In genomic region chr6:128521302-128521632, GRCh38 we compare ENCODE assay signal across 8 cellular contexts. TPM values are rescaled to one million over a fixed set of nuclear protein-coding genes. Genes with fewer than 3 reads are reported as not detected.
DNase-seq lines count a peak whose midpoint lies in the region; ATAC-seq, FAIRE-seq and TF ChIP-seq lines count a peak whose summit lies in the region.

No MANE protein-coding gene starts in this region.

- intact Hi-C loops in CD4-positive, alpha-beta T cell (cut with DNase I, micrococcal nuclease), result loop anchor here (2.0 to 10.0 kb wide), 5 partner anchors 664 to 1256 kb away; partner anchors contain the start of genes MTCL3 (in 1 of the 2) and RNF146 (in 1 of the 2)
- intact Hi-C loops in PC-3 (cut with micrococcal nuclease), result loop anchor here (1.0 to 2.0 kb wide), 4 partner anchors 48 to 204 kb away; no protein-coding TSS in a partner anchor
- intact Hi-C loops in endothelial cell of umbilical vein (cut with micrococcal nuclease), result loop anchor here (2.0 to 10.0 kb wide), 2 partner anchors 280 to 534 kb away; no protein-coding TSS in a partner anchor

- no peak for TF ChIP-seq POLR2A in endothelial cell of umbilical vein (IDR thresholded peaks at IDR 0.05; ENCODE audit: low read depth, low read length)

- BruUV-seq in PC-3 (replicated peaks; lab: Mats Ljungman, UMichigan), result no TSS peak
- no TSS peak for BruUV-seq in endothelial cell of umbilical vein (replicated peaks; lab: Mats Ljungman, UMichigan)

- H3K27ac ChIP-seq in CD4-positive, alpha-beta T cell (ENCODE audit: low read depth, low read length), result no peak overlapping the region
- H3K27ac ChIP-seq in PC-3 (ENCODE audit: low read length) (peak overlapping the region; percentile 96), endothelial cell of umbilical vein (ENCODE audit: insufficient read depth, low read depth, low read length) (peak overlapping the region; percentile 98), osteoblast (ENCODE audit: low read depth, low read length) (peak overlapping the region; percentile 93)

- no peaks in the 10 kb centered on the region for H3K36me3 ChIP-seq in PC-3 (ENCODE audit: low read depth, low read length)
- H3K36me3 ChIP-seq in endothelial cell of umbilical vein (ENCODE audit: control insufficient read depth in 2 of 2, extremely low read depth in 1 of 2, insufficient read depth in 2 of 2, low read length in 2 of 2), result no peaks in the 10 kb centered on the region
- H3K36me3 ChIP-seq in osteoblast (ENCODE audit: insufficient read depth, low read length), result no peaks in the 10 kb centered on the region

- H3K4me1 ChIP-seq in PC-3 (ENCODE audit: insufficient read depth, low read length) (peaks cover 30% of the 10 kb centered on the region), endothelial cell of umbilical vein (ENCODE audit: control insufficient read depth, extremely low read depth, insufficient read depth, low read length) (peaks cover 30% of the 10 kb centered on the region), osteoblast (ENCODE audit: insufficient read depth, low read length) (peaks cover 25% of the 10 kb centered on the region)

- peak overlapping the region; percentile 88 for H3K27ac Mint-ChIP-seq in CD4-positive, alpha-beta T cell

- peaks cover 60% of the 10 kb centered on the region for H3K27me3 ChIP-seq in CD4-positive, alpha-beta T cell (ENCODE audit: control insufficient read depth, insufficient read depth, low read length)
- H3K27me3 ChIP-seq in PC-3 (ENCODE audit: low read length) (no peaks in the 10 kb centered on the region), endothelial cell of umbilical vein (ENCODE audit: control insufficient read depth in 2 of 2, insufficient read depth in 2 of 2, low read length in 2 of 2) (no peaks in the 10 kb centered on the region), osteoblast (ENCODE audit: insufficient read depth, low read length) (no peaks in the 10 kb centered on the region)

- H3K9ac ChIP-seq in PC-3 (ENCODE audit: low read length) (peak overlapping the region; percentile 99), endothelial cell of umbilical vein (replicated peaks; ENCODE audit: extremely low read depth, insufficient read depth, low read length) (peak overlapping the region; percentile 99)

- peaks cover 20% of the 10 kb centered on the region for H3K36me3 Mint-ChIP-seq in CD4-positive, alpha-beta T cell (ENCODE audit: low read depth)

- TF ChIP-seq CTCF in CD4-positive, alpha-beta T cell (IDR thresholded peaks at IDR 0.05), result no peak
- TF ChIP-seq CTCF in PC-3 (conservative IDR thresholded peaks at IDR 0.05; ENCODE audit: low read depth, low read length) (no peak), endothelial cell of umbilical vein (IDR thresholded peaks at IDR 0.05; ENCODE audit: extremely low read depth in 1 of 2, insufficient read depth in 1 of 2, low read depth in 1 of 2, low read length in 2 of 2) (no peak), osteoblast (IDR thresholded peaks at IDR 0.05; ENCODE audit: extremely low read depth, low read depth, low read length) (no peak)

- no peak for FAIRE-seq in endothelial cell of umbilical vein (lab: Jason Lieb, UNC)

- H3F3A ChIP-seq in PC-3 (ENCODE audit: low read length, unreplicated experiment), result no peaks in the 10 kb centered on the region

- H3K4me3 ChIP-seq in PC-3 (ENCODE audit: low read length) (peak overlapping the region; percentile 94), endothelial cell of umbilical vein (replicated peaks in 1 of 3; ENCODE audit: insufficient read depth in 1 of 3, low read depth in 1 of 3, low read length in 3 of 3) (peak overlapping the region; percentile 77 to 99 (median 98)), osteoblast (ENCODE audit: insufficient read depth, low read length) (peak overlapping the region; percentile 92)

- no peaks in the 10 kb centered on the region for H3K9me1 ChIP-seq in endothelial cell of umbilical vein (replicated peaks; ENCODE audit: control insufficient read depth, extremely low read depth, insufficient read depth, low read length)

- CTCF ChIA-PET in CD4-positive, alpha-beta T cell (lab: Charles Lee), result interaction anchor here (0.6 kb wide), 1 partner anchor 14 kb away, joined by 4 read pairs; no protein-coding TSS in a partner anchor
- CTCF ChIA-PET in PC-3 (lab: Charles Lee) (interaction anchor here (0.8 kb wide), 1 partner anchor 210 kb away, joined by 3 read pairs; no protein-coding TSS in a partner anchor), endothelial cell of umbilical vein (lab: Charles Lee) (interaction anchor here (0.8 to 3.2 kb wide), 13 partner anchors 17 to 849 kb away, joined by 3 to 42 read pairs (median 4); no protein-coding TSS in a partner anchor)

- H3K4me1 Mint-ChIP-seq in CD4-positive, alpha-beta T cell (ENCODE audit: low read depth), result peaks cover 19% of the 10 kb centered on the region

- peak overlapping the region; percentile 93 for H3K4me3 Mint-ChIP-seq in CD4-positive, alpha-beta T cell

- peaks cover 82% of the 10 kb centered on the region for H3K27me3 Mint-ChIP-seq in CD4-positive, alpha-beta T cell

- H3K79me2 ChIP-seq in PC-3 (ENCODE audit: low read length), result peaks cover 41% of the 10 kb centered on the region
- peaks cover 41% of the 10 kb centered on the region for H3K79me2 ChIP-seq in endothelial cell of umbilical vein (ENCODE audit: control insufficient read depth, insufficient read depth, low read length)
- peaks cover 40% of the 10 kb centered on the region for H3K79me2 ChIP-seq in osteoblast (ENCODE audit: insufficient read depth, low read length)

- H4K20me1 ChIP-seq in PC-3 (ENCODE audit: low read length) (peaks cover 27% of the 10 kb centered on the region), endothelial cell of umbilical vein (replicated peaks; ENCODE audit: control insufficient read depth, extremely low read depth, insufficient read depth, low read length) (peaks cover 4% of the 10 kb centered on the region), osteoblast (ENCODE audit: insufficient read depth, low read length) (peaks cover 29% of the 10 kb centered on the region)

- dilution Hi-C loops in endothelial cell of umbilical vein (cut with MboI; ENCODE audit: extremely low pct_ligation_motif_present, low sequenced_read_pairs), result no loop called here

- no peak for DNase-seq in CD4-positive, alpha-beta T cell
- no peak for DNase-seq in PC-3
- DNase-seq in endothelial cell of umbilical vein (ENCODE audit: low read depth, low spot score), result no peak
- DNase-seq in osteoblast (ENCODE audit: insufficient read length, low spot score, missing footprints), result peak; percentile 58
- no peak for DNase-seq in AG20443 (ENCODE audit: low spot score)
- no peak for DNase-seq in DMS79 (lab: John Stamatoyannopoulos, UW)
- no peak for DNase-seq in NCI-H2081 treated with DMSO at 0.1 percent for 48 hours (lab: John Stamatoyannopoulos, UW)

- POLR2A ChIA-PET in CD4-positive, alpha-beta T cell (lab: Charles Lee), result no interaction called here
- POLR2A ChIA-PET in PC-3 (lab: Charles Lee; ENCODE audit: unreplicated experiment), result interaction anchor here (0.5 kb wide), 1 partner anchor 32 kb away, joined by 5 read pairs; no protein-coding TSS in a partner anchor
- POLR2A ChIA-PET in endothelial cell of umbilical vein (lab: Charles Lee), result interaction anchor here (1.4 to 1.9 kb wide), 3 partner anchors 13 to 135 kb away, joined by 3 to 8 read pairs (median 5); no protein-coding TSS in a partner anchor

- H3K9me3 ChIP-seq in CD4-positive, alpha-beta T cell (ENCODE audit: control insufficient read depth, low read length), result no peaks in the 10 kb centered on the region
- H3K9me3 ChIP-seq in PC-3 (ENCODE audit: low read length) (no peaks in the 10 kb centered on the region), endothelial cell of umbilical vein (replicated peaks; ENCODE audit: control insufficient read depth, insufficient read depth, low read length) (no peaks in the 10 kb centered on the region), osteoblast (ENCODE audit: low read depth, low read length) (no peaks in the 10 kb centered on the region)

- H2AFZ ChIP-seq in PC-3 (ENCODE audit: low read length) (peak overlapping the region; percentile 88), endothelial cell of umbilical vein (ENCODE audit: low read depth, low read length) (peak overlapping the region; percentile 78), osteoblast (ENCODE audit: low read length) (peak overlapping the region; percentile 81)

- no peaks in the 10 kb centered on the region for H3K9me3 Mint-ChIP-seq in CD4-positive, alpha-beta T cell

- no peak for ATAC-seq in CD4-positive, alpha-beta T cell (ENCODE audit: poor library complexity)
- ATAC-seq in PC-3 (no peak), GM18519 (IDR thresholded peaks at IDR 0.05; ENCODE audit: low FRiP score, unreplicated experiment) (no peak)

- H3K4me2 ChIP-seq in PC-3 (ENCODE audit: low read length), result peak overlapping the region; percentile 85
- peak overlapping the region; percentile 96 for H3K4me2 ChIP-seq in endothelial cell of umbilical vein (ENCODE audit: insufficient read depth, low read length)
- peak overlapping the region; percentile 90 for H3K4me2 ChIP-seq in osteoblast (ENCODE audit: insufficient read depth, low read length)

- no peaks in the 10 kb centered on the region for H3K9me2 ChIP-seq in PC-3 (replicated peaks; ENCODE audit: low read length)

TF ChIP-seq in endothelial cell of umbilical vein, 7 proteins besides CTCF, POLR2A, EP300 and RAD21 (continues in another document):
- TF ChIP-seq, protein P1, sequence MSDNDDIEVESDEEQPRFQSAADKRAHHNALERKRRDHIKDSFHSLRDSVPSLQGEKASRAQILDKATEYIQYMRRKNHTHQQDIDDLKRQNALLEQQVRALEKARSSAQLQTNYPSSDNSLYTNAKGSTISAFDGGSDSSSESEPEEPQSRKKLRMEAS (IDR thresholded peaks at IDR 0.05; ENCODE audit: insufficient read depth, insufficient read length), result no peak
- no peak for TF ChIP-seq POLR2AphosphoS5 (IDR thresholded peaks at IDR 0.05; ENCODE audit: insufficient read depth, low read depth, low read length)
- TF ChIP-seq FOS (IDR thresholded peaks at IDR 0.05; ENCODE audit: borderline replicate concordance, insufficient read depth, low read length), result no peak
- TF ChIP-seq EZH2 (IDR thresholded peaks at IDR 0.05; ENCODE audit: borderline replicate concordance, low read depth, low read length, severe bottlenecking), result no peak
- TF ChIP-seq JUN (IDR thresholded peaks at IDR 0.05; ENCODE audit: borderline replicate concordance, insufficient read depth, insufficient read length, low read depth), result no peak
- no peak for TF ChIP-seq GATA2 (IDR thresholded peaks at IDR 0.05; ENCODE audit: insufficient read depth, insufficient read length, low read depth, low read length)

RNA-seq across cellular contexts. Expression of gene PTPRK, which starts 0.9 kb away (rescaled TPM):
- 10 to 100 TPM in 1 of 2 experiments, 1 to 10 TPM in 1; 8.4 to 10.3 TPM for total RNA-seq in CD4-positive, alpha-beta T cell
- 53.8 and 64.7 TPM in 2 replicates for total RNA-seq in PC-3 (2014; rRNA removed)
- 74.0 and 88.3 TPM in 2 replicates for total RNA-seq in endothelial cell of umbilical vein
- 14.5 and 15.2 TPM in 2 replicates for polyA plus RNA-seq in endothelial cell of umbilical vein
- polyA plus RNA-seq in endothelial cell of umbilical vein (2011; cell fraction: cytosol; rRNA removed), result 11.3 and 12.8 TPM in 2 replicates
- polyA plus RNA-seq in endothelial cell of umbilical vein (2011; cell fraction: nucleus; rRNA removed), result 26.0 and 29.7 TPM in 2 replicates
- polyA plus RNA-seq in endothelial cell of umbilical vein (2012), result 46.0 and 69.9 TPM in 2 replicates
- 118 and 121 TPM in 2 replicates for polyA minus RNA-seq in endothelial cell of umbilical vein
- polyA minus RNA-seq in endothelial cell of umbilical vein (2011; cell fraction: cytosol; rRNA and poly(A)+ RNA removed), result 6.0 TPM
- polyA minus RNA-seq in endothelial cell of umbilical vein (2011; cell fraction: nucleus; rRNA and poly(A)+ RNA removed), result 352 and 446 TPM in 2 replicates
- 153 and 165 TPM in 2 replicates for total RNA-seq in osteoblast
